In the genomic region with DNA sequence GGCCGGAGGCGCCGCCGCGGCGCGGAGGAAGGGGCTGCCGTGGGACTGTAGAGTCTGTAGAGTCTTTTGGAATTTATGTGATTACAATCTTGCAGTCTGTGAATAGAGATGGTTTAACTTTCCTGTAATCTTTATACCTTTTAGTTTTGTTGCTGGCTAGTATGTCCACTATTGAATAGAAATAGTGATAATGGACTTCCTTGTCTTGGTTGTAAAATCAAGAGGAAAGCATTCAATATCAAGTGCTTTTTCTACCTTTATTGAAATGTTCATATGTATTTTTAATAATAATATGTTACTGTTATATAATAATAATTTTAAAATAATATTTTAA, we compare ENCODE assay signal across 8 cellular contexts. TPM values are rescaled to one million over a fixed set of nuclear protein-coding genes. Genes with fewer than 3 reads are reported as not detected.
DNase-seq lines count a peak whose midpoint lies in the region; ATAC-seq, FAIRE-seq and TF ChIP-seq lines count a peak whose summit lies in the region.
"Not testable (repeated sequence)": the region's sequence is repeated elsewhere in the genome, so short reads cannot be mapped to it uniquely, and the experiment has no call there.

No MANE protein-coding gene starts in this region.

- CTCF ChIA-PET in IMR-90 (lab: Yijun Ruan, JAX) = interaction anchor here (0.5 kb wide), 1 partner anchor 46 kb away, joined by 3 read pairs; no protein-coding TSS in a partner anchor
- CTCF ChIA-PET in GM12878 (lab: Yijun Ruan, JAX) = not testable (repeated sequence)

- DNase-seq in CD4-positive, CD25-positive, alpha-beta regulatory T cell; IMR-90; GM12878 (ENCODE audit: low read depth, low spot score); left lung; osteoblast (ENCODE audit: insufficient read length, low spot score, missing footprints); thoracic aorta (ENCODE audit: low spot score): not testable (repeated sequence)

- TF ChIP-seq POLR2A in IMR-90 (IDR thresholded peaks at IDR 0.05; ENCODE audit: low read depth, low read length); GM12878 (IDR thresholded peaks at IDR 0.05; ENCODE audit: low read depth, low read length): not testable (repeated sequence)

- H3K23ac ChIP-seq in IMR-90 (ENCODE audit: low read depth, low read length) = peak overlapping the region; percentile 100

- intact Hi-C loops in IMR-90 (cut with micrococcal nuclease); GM12878 (cut with micrococcal nuclease; ENCODE audit: unreplicated experiment); left lung (cut with DNase I): not testable (repeated sequence)

- H3K4ac ChIP-seq in IMR-90 (ENCODE audit: low read depth, low read length) = peak overlapping the region; percentile 100

- not testable (repeated sequence) for TF ChIP-seq EP300 in GM12878 (IDR thresholded peaks at IDR 0.05; ENCODE audit: borderline replicate concordance in 1 of 2, control insufficient read depth in 1 of 2, low read depth in 2 of 2, low read length in 2 of 2)

- H4K5ac ChIP-seq in IMR-90 (ENCODE audit: low read depth, low read length) = peak overlapping the region; percentile 99

- ATAC-seq in CD4-positive, CD25-positive, alpha-beta regulatory T cell (ENCODE audit: low read depth in 2 of 2) = peak in 1 of 2 donors; percentile 20
- ATAC-seq in IMR-90 (ENCODE audit: low read depth); GM12878; left lung; thoracic aorta (ENCODE audit: insufficient number of reproducible peaks, low FRiP score, low read depth): not testable (repeated sequence)

- RAD21 ChIA-PET in GM12878 (lab: Charles Lee; ENCODE audit: unreplicated experiment) = not testable (repeated sequence)

- not testable (repeated sequence) for FAIRE-seq in GM12878 (lab: Jason Lieb, UNC)

- peak overlapping the region; percentile 100 for H2BK120ac ChIP-seq in IMR-90 (ENCODE audit: low read depth, low read length)

- not testable (repeated sequence) for H3K36me3 Mint-ChIP-seq in CD4-positive, CD25-positive, alpha-beta regulatory T cell

- H3K4me1 ChIP-seq in CD4-positive, CD25-positive, alpha-beta regulatory T cell (ENCODE audit: control insufficient read depth, insufficient read depth, low read length, poor library complexity, severe bottlenecking); IMR-90 (ENCODE audit: control insufficient read depth, insufficient read depth, low read length); GM12878 (ENCODE audit: control insufficient read depth, insufficient read depth, low read length); esophagus (ENCODE audit: control insufficient read depth in 2 of 2, insufficient read depth in 2 of 2, low read length in 1 of 2); left lung; thoracic aorta (ENCODE audit: control insufficient read depth in 1 of 2, low read depth in 2 of 2): not testable (repeated sequence)
- H3K4me1 ChIP-seq in osteoblast (ENCODE audit: insufficient read depth, low read length) = peaks cover 12% of the 10 kb centered on the region

- not testable (repeated sequence) for TF ChIP-seq RAD21 in IMR-90 (IDR thresholded peaks at IDR 0.05; ENCODE audit: low read length); GM12878 (IDR thresholded peaks at IDR 0.05; ENCODE audit: insufficient read depth, low read depth, low read length)

- peak overlapping the region in 2 of 3 donors; percentile 82 to 88 for H3K27ac Mint-ChIP-seq in CD4-positive, CD25-positive, alpha-beta regulatory T cell

- peak overlapping the region; percentile 100 for H3K18ac ChIP-seq in IMR-90 (ENCODE audit: low read depth, low read length)

- H3K9ac ChIP-seq in IMR-90 (ENCODE audit: low read depth, low read length) (peak overlapping the region; percentile 98), GM12878 (ENCODE audit: control insufficient read depth, insufficient read depth, low read length) (peak overlapping the region; percentile 47; the same call in 1 of the 2 replicates)

- H4K91ac ChIP-seq in IMR-90 (ENCODE audit: insufficient read depth, low read depth, low read length) = peak overlapping the region; percentile 100

- not testable (repeated sequence) for H2AK5ac ChIP-seq in IMR-90 (ENCODE audit: low read depth, low read length)

- H2AK9ac ChIP-seq in IMR-90 (replicated peaks; ENCODE audit: low read depth, low read length, poor library complexity) = peak overlapping the region; percentile 96

- peak overlapping the region; percentile 77 for H3K4me3 ChIP-seq in CD4-positive, CD25-positive, alpha-beta regulatory T cell (ENCODE audit: low read depth, low read length)
- H3K4me3 ChIP-seq in IMR-90 (ENCODE audit: insufficient read depth, low read depth, low read length) = peak overlapping the region; percentile 92
- H3K4me3 ChIP-seq in GM12878 = peak overlapping the region; percentile 79; the same call in 1 of the 2 replicates
- peak overlapping the region; percentile 62 to 86 for H3K4me3 ChIP-seq in esophagus (ENCODE audit: low read depth in 1 of 2, low read length in 2 of 2)
- H3K4me3 ChIP-seq in left lung = peak overlapping the region; percentile 37 to 42
- peak overlapping the region; percentile 92 for H3K4me3 ChIP-seq in osteoblast (ENCODE audit: insufficient read depth, low read length)
- peak overlapping the region; percentile 97 for H3K4me3 ChIP-seq in thoracic aorta

- peaks cover 54% of the 10 kb centered on the region for H3K27me3 Mint-ChIP-seq in CD4-positive, CD25-positive, alpha-beta regulatory T cell

- POLR2A ChIA-PET in IMR-90 (lab: Charles Lee; ENCODE audit: unreplicated experiment); GM12878 (lab: Charles Lee): not testable (repeated sequence)

- H3K9me3 ChIP-seq in CD4-positive, CD25-positive, alpha-beta regulatory T cell (ENCODE audit: control insufficient read depth in 2 of 2, low read length in 2 of 2); IMR-90 (ENCODE audit: control insufficient read depth, insufficient read depth, low read length); GM12878 (replicated peaks; ENCODE audit: control insufficient read depth, insufficient read depth, low read length); esophagus (ENCODE audit: control insufficient read depth in 2 of 2, insufficient read depth in 1 of 2, low read depth in 1 of 2, low read length in 1 of 2); left lung; osteoblast (ENCODE audit: low read depth, low read length); thoracic aorta: not testable (repeated sequence)

- H2BK20ac ChIP-seq in IMR-90 (ENCODE audit: low read depth, low read length) = peak overlapping the region; percentile 98

- not testable (repeated sequence) for H4K20me1 ChIP-seq in IMR-90 (ENCODE audit: insufficient read depth, low read length); GM12878 (ENCODE audit: control insufficient read depth, insufficient read depth); osteoblast (ENCODE audit: insufficient read depth, low read length)

- not testable (repeated sequence) for H3K9me1 ChIP-seq in IMR-90 (ENCODE audit: insufficient read depth, low read length)

- SMC1A ChIA-PET in GM12878 (lab: Charles Lee; ENCODE audit: uncharacterized antibody, unreplicated experiment) = not testable (repeated sequence)

- not testable (repeated sequence) for H3K4me1 Mint-ChIP-seq in CD4-positive, CD25-positive, alpha-beta regulatory T cell

- peak overlapping the region; percentile 88 to 99 for H4K8ac ChIP-seq in IMR-90 (ENCODE audit: low read depth in 2 of 2, low read length in 2 of 2)

- H3K79me2 ChIP-seq in GM12878 (ENCODE audit: control insufficient read depth, insufficient read depth, low read length); osteoblast (ENCODE audit: insufficient read depth, low read length): not testable (repeated sequence)

- in situ Hi-C loops in IMR-90 (cut with MboI; ENCODE audit: low sequenced_read_pairs); GM12878 (cut with MboI): not testable (repeated sequence)

- H3K14ac ChIP-seq in IMR-90 (replicated peaks; ENCODE audit: low read depth, low read length) = peak overlapping the region; percentile 100

- not testable (repeated sequence) for H3K36me3 ChIP-seq in CD4-positive, CD25-positive, alpha-beta regulatory T cell (ENCODE audit: control insufficient read depth, insufficient read depth, low read length); IMR-90 (ENCODE audit: control insufficient read depth, insufficient read depth, low read length); GM12878 (ENCODE audit: control insufficient read depth in 2 of 2, insufficient read depth in 2 of 2, low read length in 1 of 2); esophagus (ENCODE audit: control insufficient read depth in 2 of 2, insufficient read depth in 2 of 2, low read length in 1 of 2); left lung; osteoblast (ENCODE audit: insufficient read depth, low read length); thoracic aorta

- peak overlapping the region; percentile 93 to 98 (median 96) for H3K4me3 Mint-ChIP-seq in CD4-positive, CD25-positive, alpha-beta regulatory T cell

- H3K9me3 Mint-ChIP-seq in CD4-positive, CD25-positive, alpha-beta regulatory T cell = not testable (repeated sequence)

- not testable (repeated sequence) for TF ChIP-seq CTCF in IMR-90 (conservative IDR thresholded peaks at IDR 0.05; ENCODE audit: low read depth, low read length); VCaP (conservative IDR thresholded peaks at IDR 0.05); GM12878 (IDR thresholded peaks at IDR 0.05 in 2 of 3, conservative IDR thresholded peaks at IDR 0.05 in 1 of 3; ENCODE audit: control insufficient read depth in 2 of 3, extremely low read depth in 1 of 3, insufficient read depth in 1 of 3, low read depth in 3 of 3, low read length in 3 of 3); left lung (IDR thresholded peaks at IDR 0.05); osteoblast (IDR thresholded peaks at IDR 0.05; ENCODE audit: extremely low read depth, low read depth, low read length); thoracic aorta (IDR thresholded peaks at IDR 0.05)

- H3K27ac ChIP-seq in CD4-positive, CD25-positive, alpha-beta regulatory T cell (ENCODE audit: insufficient read depth, low read length, poor library complexity, severe bottlenecking); GM12878 (ENCODE audit: control insufficient read depth, insufficient read depth): not testable (repeated sequence)
- H3K27ac ChIP-seq in IMR-90 (ENCODE audit: insufficient read depth, low read length) = peak overlapping the region; percentile 99
- peak overlapping the region; percentile 97 for H3K27ac ChIP-seq in VCaP
- peak overlapping the region; percentile 31 to 87 for H3K27ac ChIP-seq in esophagus (ENCODE audit: low read depth in 2 of 2, low read length in 1 of 2)
- H3K27ac ChIP-seq in left lung = peak overlapping the region; percentile 84 to 88
- peak overlapping the region; percentile 98 for H3K27ac ChIP-seq in osteoblast (ENCODE audit: low read depth, low read length)
- H3K27ac ChIP-seq in thoracic aorta = peak overlapping the region; percentile 64 to 86

- peak overlapping the region; percentile 100 for H2BK5ac ChIP-seq in IMR-90 (ENCODE audit: low read depth, low read length, poor library complexity, severe bottlenecking)

- peaks cover 7 to 15% of the 10 kb centered on the region in 2 experiments for H3K79me1 ChIP-seq in IMR-90 (ENCODE audit: low read depth in 1 of 2, low read length in 2 of 2)

- peak overlapping the region; percentile 92 for H3K4me2 ChIP-seq in IMR-90 (ENCODE audit: low read depth, low read length)
- H3K4me2 ChIP-seq in GM12878 (ENCODE audit: control insufficient read depth, insufficient read depth) = peak overlapping the region; percentile 69
- peak overlapping the region; percentile 89 for H3K4me2 ChIP-seq in osteoblast (ENCODE audit: insufficient read depth, low read length)

- WGBS in IMR-90 (ENCODE audit: extremely low coverage in 2 of 2, insufficient read length in 1 of 2), 2 experiments = no CpG with 5 or more reads among the region's 8 CpGs
- 5% methylated on average over 8 of the region's 8 CpGs for WGBS in GM12878 (ENCODE audit: insufficient coverage, insufficient replicate concordance, low lambda C conversion rate, missing lambda C conversion rate)
- 2% methylated on average over 8 of the region's 8 CpGs for WGBS in esophagus, 2 donors

- not testable (repeated sequence) for H3K27me3 ChIP-seq in CD4-positive, CD25-positive, alpha-beta regulatory T cell (ENCODE audit: control insufficient read depth, insufficient read depth, low read length); IMR-90 (ENCODE audit: control insufficient read depth, insufficient read depth, low read length); GM12878 (replicated peaks in 1 of 2; ENCODE audit: control insufficient read depth in 2 of 2, insufficient read depth in 2 of 2, low read length in 1 of 2); esophagus (ENCODE audit: control insufficient read depth in 1 of 2, insufficient read depth in 2 of 2, low read length in 2 of 2); left lung; osteoblast (ENCODE audit: insufficient read depth, low read length); thoracic aorta (replicated peaks; ENCODE audit: insufficient read depth)

- H2AFZ ChIP-seq in IMR-90 (replicated peaks; ENCODE audit: low read length, poor library complexity) = peak overlapping the region; percentile 96
- H2AFZ ChIP-seq in GM12878 (ENCODE audit: control insufficient read depth, low read depth, low read length) = peak overlapping the region; percentile 65
- peak overlapping the region; percentile 99 for H2AFZ ChIP-seq in osteoblast (ENCODE audit: low read length)

- peak overlapping the region; percentile 90 for H3K56ac ChIP-seq in IMR-90 (ENCODE audit: extremely low read depth, insufficient read depth, low read length)

- peak overlapping the region; percentile 90; the same call in 2 of the 3 replicates for H2BK15ac ChIP-seq in IMR-90 (ENCODE audit: low read depth, low read length)

- not testable (repeated sequence) for BruUV-seq in IMR-90 (replicated peaks; lab: Mats Ljungman, UMichigan); GM12878 (replicated peaks; lab: Mats Ljungman, UMichigan)

- dilution Hi-C loops in IMR-90 (cut with HindIII; ENCODE audit: low sequenced_read_pairs, unreplicated experiment) = not testable (repeated sequence)

RNA-seq across cellular contexts. Expression of a gene that starts 12.9 kb away (rescaled TPM):
- total RNA-seq in CD4-positive, CD25-positive, alpha-beta regulatory T cell = not detected
- not detected for polyA plus RNA-seq in CD4-positive, CD25-positive, alpha-beta regulatory T cell
- 13.4 and 14.7 TPM in 2 replicates for total RNA-seq in IMR-90 (2012; rRNA removed)
- 5.8 and 7.1 TPM in 2 replicates for polyA plus RNA-seq in IMR-90 (2012; rRNA removed)
- 1.8 and 2.0 TPM in 2 replicates for polyA plus RNA-seq in IMR-90 (2012; cell fraction: cytosol; rRNA removed)
- 1.1 and 7.0 TPM in 2 replicates for polyA plus RNA-seq in IMR-90 (2012; cell fraction: nucleus; rRNA removed; ENCODE audit: low replicate concordance)
- total RNA-seq in GM12878 (2013; cell fraction: nucleolus; rRNA removed) = not detected in 2 replicates
- total RNA-seq in GM12878 (2014; rRNA removed) = not detected in 2 replicates
- total RNA-seq in GM12878 (2014; rRNA removed; fragmentation: Illumina TruSeq; extraction: Trizol) = not detected in 2 replicates
- not detected in 2 replicates for total RNA-seq in GM12878 (2021)
- polyA plus RNA-seq in GM12878 (2011; ENCODE audit: low read depth) = not detected
- not detected in 2 replicates for polyA plus RNA-seq in GM12878 (2011; rRNA removed)
- polyA plus RNA-seq in GM12878 (2011; cell fraction: cytosol; rRNA removed) = not detected in 2 replicates
- polyA plus RNA-seq in GM12878 (2011; cell fraction: nucleus; rRNA removed) = not detected in 2 replicates
- not detected in 2 replicates for polyA plus RNA-seq in GM12878 (2012)
- not detected in 2 replicates for polyA plus RNA-seq in GM12878 (2014; fragmentation: Illumina TruSeq; extraction: Trizol)
- not detected for polyA plus RNA-seq in GM12878 (2014; fragmentation: Nextera tagmentation; extraction: Ambion mirVana)
- polyA plus RNA-seq in GM12878 (2014; rRNA removed) = not detected in 2 replicates
- polyA plus RNA-seq in GM12878 (2016; fragmentation: Nextera tagmentation; extraction: Ambion mirVana) = not detected
- polyA minus RNA-seq in GM12878 (2011; rRNA and poly(A)+ RNA removed) = not detected in 2 replicates
- not detected in 2 replicates for polyA minus RNA-seq in GM12878 (2011; cell fraction: cytosol; rRNA and poly(A)+ RNA removed)
- polyA minus RNA-seq in GM12878 (2011; cell fraction: nucleus; rRNA and poly(A)+ RNA removed) = not detected in 2 replicates
- polyA plus RNA-seq in esophagus = 1 to 10 TPM; 1.6 to 7.2 TPM
- 1 to 10 TPM in 1 of 2 donors, under 1 TPM in 1; 0.58 to 1.3 TPM for total RNA-seq in left lung
- total RNA-seq in osteoblast = 0.59 TPM in 1 of 2 replicates, not detected in the other
- total RNA-seq in thoracic aorta = not detected

RNA-seq across cellular contexts. Expression of a gene that starts 37.4 kb away (rescaled TPM):
- total RNA-seq in CD4-positive, CD25-positive, alpha-beta regulatory T cell = 29.4 TPM
- 10 to 100 TPM; 13.4 to 20.5 (median 14.0) TPM for polyA plus RNA-seq in CD4-positive, CD25-positive, alpha-beta regulatory T cell
- total RNA-seq in IMR-90 (2012; rRNA removed) (42.8 and 47.3 TPM in 2 replicates), GM12878 (2014; rRNA removed) (29.4 and 34.0 TPM in 2 replicates), GM12878 (2014; rRNA removed; fragmentation: Illumina TruSeq; extraction: Trizol) (18.8 and 20.7 TPM in 2 replicates), GM12878 (2021) (51.8 and 53.2 TPM in 2 replicates), left lung (10 to 100 TPM; 36.1 to 48.3 TPM), osteoblast (18.6 and 23.5 TPM in 2 replicates), thoracic aorta (10 to 100 TPM; 20.8 to 34.9 TPM)
- polyA plus RNA-seq in IMR-90 (2012; rRNA removed) (71.7 and 75.1 TPM in 2 replicates), GM12878 (2011; rRNA removed) (9.1 and 26.4 TPM in 2 replicates), GM12878 (2014; fragmentation: Illumina TruSeq; extraction: Trizol) (26.8 and 36.9 TPM in 2 replicates), GM12878 (2014; fragmentation: Nextera tagmentation; extraction: Ambion mirVana) (10 to 100 TPM in 1 of 2 experiments, 1 to 10 TPM in 1; 8.3 to 13.2 TPM), GM12878 (2014; rRNA removed) (32.2 and 40.1 TPM in 2 replicates), GM12878 (2016; fragmentation: Nextera tagmentation; extraction: Ambion mirVana) (10 to 100 TPM; 40.6 to 47.1 TPM), esophagus (10 to 100 TPM; 25.2 to 29.2 TPM)
- polyA plus RNA-seq in IMR-90 (2012; cell fraction: cytosol; rRNA removed) = 40.8 and 45.2 TPM in 2 replicates
- 72.9 and 141 TPM in 2 replicates for polyA plus RNA-seq in IMR-90 (2012; cell fraction: nucleus; rRNA removed; ENCODE audit: low replicate concordance)
- total RNA-seq in GM12878 (2013; cell fraction: nucleolus; rRNA removed) = 41.2 and 42.0 TPM in 2 replicates
- 15.3 TPM for polyA plus RNA-seq in GM12878 (2011; ENCODE audit: low read depth)
- polyA plus RNA-seq in GM12878 (2011; cell fraction: cytosol; rRNA removed) = 24.6 and 24.9 TPM in 2 replicates
- polyA plus RNA-seq in GM12878 (2011; cell fraction: nucleus; rRNA removed) = 51.7 and 61.5 TPM in 2 replicates
- polyA plus RNA-seq in GM12878 (2012) = 16.0 and 17.8 TPM in 2 replicates
- 35.0 and 35.3 TPM in 2 replicates for polyA minus RNA-seq in GM12878 (2011; rRNA and poly(A)+ RNA removed)
- polyA minus RNA-seq in GM12878 (2011; cell fraction: cytosol; rRNA and poly(A)+ RNA removed) = 13.2 and 16.1 TPM in 2 replicates
- 33.0 and 59.5 TPM in 2 replicates for polyA minus RNA-seq in GM12878 (2011; cell fraction: nucleus; rRNA and poly(A)+ RNA removed)

Comparison
In these comparisons a context has a peak if more than half of its experiments do, and no peak if none do; other contexts are left out.
1. H3K4me3 ChIP-seq: peak in every context shown above with its lines; median percentile 97 in thoracic aorta; 92 in IMR-90; 92 in osteoblast; 79 in GM12878; 77 in CD4-positive, CD25-positive, alpha-beta regulatory T cell; 74 in esophagus; 40 in left lung.